ENCODE assay signal across 1 cellular context in the genomic region with DNA sequence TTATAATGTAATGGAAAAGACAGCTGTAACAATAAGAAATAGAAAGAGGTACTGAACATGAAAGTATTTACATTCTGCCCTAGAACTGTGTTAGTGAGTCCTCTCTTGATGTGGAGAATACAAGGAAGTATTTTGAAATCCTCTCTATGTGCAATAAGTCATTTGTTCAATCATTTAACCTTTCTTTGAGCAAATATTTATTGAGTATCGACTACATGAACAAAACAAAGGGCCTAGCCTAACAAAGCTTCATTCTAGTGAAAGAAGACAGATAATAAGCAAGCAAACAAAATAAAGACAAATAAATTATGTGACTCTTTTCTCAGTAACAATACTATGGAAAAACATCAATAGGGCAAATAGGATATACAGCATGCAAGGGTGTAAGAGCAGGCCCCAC.
TF ChIP-seq lines count a peak whose summit lies in the region.

No MANE protein-coding gene starts in this region.

TF ChIP-seq in K562, 482 proteins besides CTCF, POLR2A, EP300 and RAD21 (continued from another document):
- TF ChIP-seq, protein P1, sequence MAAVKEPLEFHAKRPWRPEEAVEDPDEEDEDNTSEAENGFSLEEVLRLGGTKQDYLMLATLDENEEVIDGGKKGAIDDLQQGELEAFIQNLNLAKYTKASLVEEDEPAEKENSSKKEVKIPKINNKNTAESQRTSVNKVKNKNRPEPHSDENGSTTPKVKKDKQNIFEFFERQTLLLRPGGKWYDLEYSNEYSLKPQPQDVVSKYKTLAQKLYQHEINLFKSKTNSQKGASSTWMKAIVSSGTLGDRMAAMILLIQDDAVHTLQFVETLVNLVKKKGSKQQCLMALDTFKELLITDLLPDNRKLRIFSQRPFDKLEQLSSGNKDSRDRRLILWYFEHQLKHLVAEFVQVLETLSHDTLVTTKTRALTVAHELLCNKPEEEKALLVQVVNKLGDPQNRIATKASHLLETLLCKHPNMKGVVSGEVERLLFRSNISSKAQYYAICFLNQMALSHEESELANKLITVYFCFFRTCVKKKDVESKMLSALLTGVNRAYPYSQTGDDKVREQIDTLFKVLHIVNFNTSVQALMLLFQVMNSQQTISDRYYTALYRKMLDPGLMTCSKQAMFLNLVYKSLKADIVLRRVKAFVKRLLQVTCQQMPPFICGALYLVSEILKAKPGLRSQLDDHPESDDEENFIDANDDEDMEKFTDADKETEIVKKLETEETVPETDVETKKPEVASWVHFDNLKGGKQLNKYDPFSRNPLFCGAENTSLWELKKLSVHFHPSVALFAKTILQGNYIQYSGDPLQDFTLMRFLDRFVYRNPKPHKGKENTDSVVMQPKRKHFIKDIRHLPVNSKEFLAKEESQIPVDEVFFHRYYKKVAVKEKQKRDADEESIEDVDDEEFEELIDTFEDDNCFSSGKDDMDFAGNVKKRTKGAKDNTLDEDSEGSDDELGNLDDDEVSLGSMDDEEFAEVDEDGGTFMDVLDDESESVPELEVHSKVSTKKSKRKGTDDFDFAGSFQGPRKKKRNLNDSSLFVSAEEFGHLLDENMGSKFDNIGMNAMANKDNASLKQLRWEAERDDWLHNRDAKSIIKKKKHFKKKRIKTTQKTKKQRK (IDR thresholded peaks at IDR 0.05; ENCODE audit: borderline replicate concordance, low read depth, low read length), result no peak
- TF ChIP-seq, protein P2, sequence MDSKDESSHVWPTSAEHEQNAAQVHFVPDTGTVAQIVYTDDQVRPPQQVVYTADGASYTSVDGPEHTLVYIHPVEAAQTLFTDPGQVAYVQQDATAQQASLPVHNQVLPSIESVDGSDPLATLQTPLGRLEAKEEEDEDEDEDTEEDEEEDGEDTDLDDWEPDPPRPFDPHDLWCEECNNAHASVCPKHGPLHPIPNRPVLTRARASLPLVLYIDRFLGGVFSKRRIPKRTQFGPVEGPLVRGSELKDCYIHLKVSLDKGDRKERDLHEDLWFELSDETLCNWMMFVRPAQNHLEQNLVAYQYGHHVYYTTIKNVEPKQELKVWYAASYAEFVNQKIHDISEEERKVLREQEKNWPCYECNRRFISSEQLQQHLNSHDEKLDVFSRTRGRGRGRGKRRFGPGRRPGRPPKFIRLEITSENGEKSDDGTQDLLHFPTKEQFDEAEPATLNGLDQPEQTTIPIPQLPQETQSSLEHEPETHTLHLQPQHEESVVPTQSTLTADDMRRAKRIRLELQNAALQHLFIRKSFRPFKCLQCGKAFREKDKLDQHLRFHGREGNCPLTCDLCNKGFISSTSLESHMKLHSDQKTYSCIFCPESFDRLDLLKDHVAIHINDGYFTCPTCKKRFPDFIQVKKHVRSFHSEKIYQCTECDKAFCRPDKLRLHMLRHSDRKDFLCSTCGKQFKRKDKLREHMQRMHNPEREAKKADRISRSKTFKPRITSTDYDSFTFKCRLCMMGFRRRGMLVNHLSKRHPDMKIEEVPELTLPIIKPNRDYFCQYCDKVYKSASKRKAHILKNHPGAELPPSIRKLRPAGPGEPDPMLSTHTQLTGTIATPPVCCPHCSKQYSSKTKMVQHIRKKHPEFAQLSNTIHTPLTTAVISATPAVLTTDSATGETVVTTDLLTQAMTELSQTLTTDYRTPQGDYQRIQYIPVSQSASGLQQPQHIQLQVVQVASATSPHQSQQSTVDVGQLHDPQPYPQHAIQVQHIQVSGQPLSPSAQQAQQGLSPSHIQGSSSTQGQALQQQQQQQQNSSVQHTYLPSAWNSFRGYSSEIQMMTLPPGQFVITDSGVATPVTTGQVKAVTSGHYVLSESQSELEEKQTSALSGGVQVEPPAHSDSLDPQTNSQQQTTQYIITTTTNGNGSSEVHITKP (IDR thresholded peaks at IDR 0.05; ENCODE audit: partially characterized antibody), result no peak
- TF ChIP-seq, protein P3, sequence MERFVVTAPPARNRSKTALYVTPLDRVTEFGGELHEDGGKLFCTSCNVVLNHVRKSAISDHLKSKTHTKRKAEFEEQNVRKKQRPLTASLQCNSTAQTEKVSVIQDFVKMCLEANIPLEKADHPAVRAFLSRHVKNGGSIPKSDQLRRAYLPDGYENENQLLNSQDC (CRISPR knock-in tag; IDR thresholded peaks at IDR 0.05), result no peak
- no peak for TF ChIP-seq ZBTB7A (IDR thresholded peaks at IDR 0.05; ENCODE audit: borderline replicate concordance, control insufficient read depth, low read depth, low read length)
- TF ChIP-seq PHB (CRISPR knock-in tag; IDR thresholded peaks at IDR 0.05), result no peak
- no peak for TF ChIP-seq ZNF3 (CRISPR knock-in tag; IDR thresholded peaks at IDR 0.05)
- no peak for TF ChIP-seq LARP7 (IDR thresholded peaks at IDR 0.05)
- TF ChIP-seq EHMT2 (IDR thresholded peaks at IDR 0.05), result no peak
